13 cellular contexts compared by ENCODE assay signal in the genomic region with DNA sequence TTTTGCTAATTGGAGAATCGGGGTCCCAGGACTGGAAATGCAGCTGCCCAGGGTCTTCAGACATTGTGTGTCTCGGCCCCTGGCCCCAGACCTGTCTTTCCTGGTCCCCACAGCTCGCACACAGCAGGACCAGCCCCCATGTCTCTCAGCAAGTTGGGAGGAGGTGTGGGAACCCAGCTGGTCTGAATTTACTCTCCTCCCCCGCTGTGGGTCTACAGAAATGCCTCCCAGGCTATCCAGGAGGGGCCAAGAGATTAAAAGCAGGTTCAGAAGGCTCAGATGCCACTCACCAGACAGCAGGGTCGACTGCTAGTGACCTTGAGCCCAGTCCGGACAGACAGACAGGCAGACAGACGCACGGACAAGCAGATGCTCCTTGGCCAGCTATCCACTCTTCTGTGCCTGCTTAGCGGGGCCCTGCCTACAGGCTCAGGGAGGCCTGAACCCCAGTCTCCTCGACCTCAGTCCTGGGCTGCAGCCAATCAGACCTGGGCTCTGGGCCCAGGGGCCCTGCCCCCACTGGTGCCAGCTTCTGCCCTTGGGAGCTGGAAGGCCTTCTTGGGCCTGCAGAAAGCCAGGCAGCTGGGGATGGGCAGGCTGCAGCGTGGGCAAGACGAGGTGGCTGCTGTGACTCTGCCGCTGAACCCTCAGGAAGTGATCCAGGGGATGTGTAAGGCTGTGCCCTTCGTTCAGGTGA. TPM values are rescaled to one million over a fixed set of nuclear protein-coding genes. Genes with fewer than 3 reads are reported as not detected.
A peak's percentile ranks its signal among the peaks of the same experiment; 100 is the strongest.
DNase-seq lines count a peak whose midpoint lies in the region; ATAC-seq and TF ChIP-seq lines count a peak whose summit lies in the region.
"Had no signal": no experiment of that assay in that cellular context is flagged by ENCODE, and none has a peak within 500 bp of the region (broad histone marks: within the 10 kb centered on the region; RNA-seq: fewer than 3 reads in every experiment).

A gene with protein sequence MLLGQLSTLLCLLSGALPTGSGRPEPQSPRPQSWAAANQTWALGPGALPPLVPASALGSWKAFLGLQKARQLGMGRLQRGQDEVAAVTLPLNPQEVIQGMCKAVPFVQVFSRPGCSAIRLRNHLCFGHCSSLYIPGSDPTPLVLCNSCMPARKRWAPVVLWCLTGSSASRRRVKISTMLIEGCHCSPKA (plus strand): TSS at position 285 of the 697 bp plus-strand sequence. CDS start 85 bp downstream, at position 370.

- H3K9me3 ChIP-seq in adrenal gland (replicated peaks in 1 of 3) (no peaks in the 10 kb centered on the region), heart right ventricle (no peaks in the 10 kb centered on the region), skeletal muscle tissue (ENCODE audit: control insufficient read depth in 3 of 3, low read length in 3 of 3) (no peaks in the 10 kb centered on the region)

- no peaks in the 10 kb centered on the region for H3K9me3 Mint-ChIP-seq in activated CD8-positive, alpha-beta memory T cell treated with anti-CD3 and anti-CD28 coated beads, Interleukin-2, amount 10 ng/mL, durations not matched to agents 7 days and 5 days (ENCODE audit: low read depth)
- no peaks in the 10 kb centered on the region for H3K9me3 Mint-ChIP-seq in activated T-helper 1 cell treated with anti-CD3 and anti-CD28 coated beads, Interleukin-12 subunit alpha, Interleukin-12 subunit beta, Interleukin-2, Interleukin-4 antibody, amounts not matched to agents 30 ng/mL and 10 ng/mL and 1 ng/mL, durations not matched to agents 14 hours and 24 hours and 36 hours
- H3K9me3 Mint-ChIP-seq in osteocyte (ENCODE audit: unreplicated experiment) = no peaks in the 10 kb centered on the region
- H3K9me3 Mint-ChIP-seq: CD4-positive, alpha-beta T cell had no signal

- TF ChIP-seq POLR2A in adrenal gland (IDR thresholded peaks at IDR 0.05) = peak in 1 of 2 donors; percentile 33

- intact Hi-C loops in adrenal gland (cut with DNase I) = loop anchor here in 1 of 2 donors (10.0 kb wide), 1 partner anchor 305 kb away; no protein-coding TSS in a partner anchor
- intact Hi-C loops in heart right ventricle (cut with DNase I) = loop anchor here in 2 of 10 donors (10.0 kb wide), 1 partner anchor 85 kb away; a partner anchor contains a TSS
- intact Hi-C loops in activated T-helper 1 cell treated with anti-CD3 and anti-CD28 coated beads, Interleukin-12 subunit alpha, Interleukin-12 subunit beta, Interleukin-2, Interleukin-4 antibody, amounts not matched to agents 30 ng/mL and 10 ng/mL and 1 ng/mL, durations not matched to agents 14 hours and 24 hours and 36 hours (cut with micrococcal nuclease) = no loop called here

- no peak within 1 kb of the TSS for H3K27ac Mint-ChIP-seq in activated CD8-positive, alpha-beta memory T cell treated with anti-CD3 and anti-CD28 coated beads, Interleukin-2, amount 10 ng/mL, durations not matched to agents 7 days and 5 days
- H3K27ac Mint-ChIP-seq in activated T-helper 1 cell treated with anti-CD3 and anti-CD28 coated beads, Interleukin-12 subunit alpha, Interleukin-12 subunit beta, Interleukin-2, Interleukin-4 antibody, amounts not matched to agents 30 ng/mL and 10 ng/mL and 1 ng/mL, durations not matched to agents 14 hours and 24 hours and 36 hours = no peak within 1 kb of the TSS
- no peak within 1 kb of the TSS for H3K27ac Mint-ChIP-seq in osteocyte (ENCODE audit: unreplicated experiment)
- H3K27ac Mint-ChIP-seq: CD4-positive, alpha-beta T cell had no signal

- 36 to 53% (median 38%) methylated on average over 4 to 14 of the region's 14 CpGs for WGBS in adrenal gland, 4 donors
- 38 to 44% methylated on average over 14 of the region's 14 CpGs for WGBS in heart right ventricle, 2 donors

- no peak for TF ChIP-seq CTCF in adrenal gland (IDR thresholded peaks at IDR 0.05)
- TF ChIP-seq CTCF in heart right ventricle (IDR thresholded peaks at IDR 0.05) = no peak
- no peak for TF ChIP-seq CTCF in osteocyte (IDR thresholded peaks at IDR 0.05)

- H3K4me3 Mint-ChIP-seq in activated CD8-positive, alpha-beta memory T cell treated with anti-CD3 and anti-CD28 coated beads, Interleukin-2, amount 10 ng/mL, durations not matched to agents 7 days and 5 days = no peak within 1 kb of the TSS
- H3K4me3 Mint-ChIP-seq in activated T-helper 1 cell treated with anti-CD3 and anti-CD28 coated beads, Interleukin-12 subunit alpha, Interleukin-12 subunit beta, Interleukin-2, Interleukin-4 antibody, amounts not matched to agents 30 ng/mL and 10 ng/mL and 1 ng/mL, durations not matched to agents 14 hours and 24 hours and 36 hours = no peak within 1 kb of the TSS
- no peak within 1 kb of the TSS for H3K4me3 Mint-ChIP-seq in osteocyte (ENCODE audit: unreplicated experiment)
- H3K4me3 Mint-ChIP-seq: CD4-positive, alpha-beta T cell had no signal

- DNase-seq in NCI-H1092 (lab: John Stamatoyannopoulos, UW) (peak; percentile 31), adrenal gland (peak; percentile 72 to 83 (median 78)), heart right ventricle (peak; percentile 63 to 68), osteocyte (ENCODE audit: extremely low spot score, unreplicated experiment) (no peak), H4 (ENCODE audit: low spot score) (no peak)
- DNase-seq in activated CD8-positive, alpha-beta memory T cell treated with anti-CD3 and anti-CD28 coated beads, Interleukin-2, amount 10 ng/mL, durations not matched to agents 7 days and 5 days = no peak
- DNase-seq in activated T-helper 1 cell treated with anti-CD3 and anti-CD28 coated beads, Interleukin-12 subunit alpha, Interleukin-12 subunit beta, Interleukin-2, Interleukin-4 antibody, amounts not matched to agents 30 ng/mL and 10 ng/mL and 1 ng/mL, durations not matched to agents 14 hours and 24 hours and 36 hours (ENCODE audit: low spot score) = no peak
- DNase-seq: activated naive CD4-positive, alpha-beta T cell; CD4-positive, alpha-beta T cell; H7; NCI-H510A had no signal

- CTCF ChIA-PET in activated CD8-positive, alpha-beta memory T cell treated with anti-CD3 and anti-CD28 coated beads, Interleukin-2, amount 10 ng/mL, durations not matched to agents 7 days and 5 days (lab: Charles Lee) = interaction anchor here (1.3 to 7.6 kb wide), 4 partner anchors 7 to 126 kb away, joined by 3 to 163 read pairs (median 60); a partner anchor contains a TSS

- peaks cover 8% of the 10 kb centered on the region for H3K4me1 Mint-ChIP-seq in activated CD8-positive, alpha-beta memory T cell treated with anti-CD3 and anti-CD28 coated beads, Interleukin-2, amount 10 ng/mL, durations not matched to agents 7 days and 5 days
- peaks cover 19% of the 10 kb centered on the region for H3K4me1 Mint-ChIP-seq in activated T-helper 1 cell treated with anti-CD3 and anti-CD28 coated beads, Interleukin-12 subunit alpha, Interleukin-12 subunit beta, Interleukin-2, Interleukin-4 antibody, amounts not matched to agents 30 ng/mL and 10 ng/mL and 1 ng/mL, durations not matched to agents 14 hours and 24 hours and 36 hours (ENCODE audit: low read depth)
- H3K4me1 Mint-ChIP-seq in osteocyte (ENCODE audit: unreplicated experiment) = peaks cover 22% of the 10 kb centered on the region

- H3K27me3 ChIP-seq in adrenal gland (no peaks in the 10 kb centered on the region), heart right ventricle (no peaks in the 10 kb centered on the region), skeletal muscle tissue (ENCODE audit: control insufficient read depth in 3 of 3, insufficient read depth in 3 of 3, low read length in 3 of 3) (no peaks in the 10 kb centered on the region)

- H3K4me3 ChIP-seq in adrenal gland (no peak within 1 kb of the TSS), heart right ventricle (peak within 1 kb of the TSS in 5 of 10 donors; percentile 15 to 26 (median 17)), skeletal muscle tissue (ENCODE audit: low read length in 3 of 3) (no peak within 1 kb of the TSS)

- H3K27me3 Mint-ChIP-seq in activated CD8-positive, alpha-beta memory T cell treated with anti-CD3 and anti-CD28 coated beads, Interleukin-2, amount 10 ng/mL, durations not matched to agents 7 days and 5 days = peaks cover 4% of the 10 kb centered on the region
- H3K27me3 Mint-ChIP-seq in activated T-helper 1 cell treated with anti-CD3 and anti-CD28 coated beads, Interleukin-12 subunit alpha, Interleukin-12 subunit beta, Interleukin-2, Interleukin-4 antibody, amounts not matched to agents 30 ng/mL and 10 ng/mL and 1 ng/mL, durations not matched to agents 14 hours and 24 hours and 36 hours (ENCODE audit: insufficient read depth) = peaks cover 5% of the 10 kb centered on the region
- H3K27me3 Mint-ChIP-seq in osteocyte (ENCODE audit: unreplicated experiment) = peaks cover 2% of the 10 kb centered on the region
- H3K27me3 Mint-ChIP-seq: CD4-positive, alpha-beta T cell had no signal

- H3K9ac ChIP-seq in skeletal muscle tissue (ENCODE audit: low read depth in 1 of 3, low read length in 3 of 3) = peak within 1 kb of the TSS in 2 of 3 donors; percentile 28 to 60
- H3K9ac ChIP-seq: KMS-11 had no signal

- peaks cover 0 to 8% of the 10 kb centered on the region in 2 donors for H3K4me1 ChIP-seq in adrenal gland (replicated peaks in 1 of 2)
- H3K4me1 ChIP-seq in heart right ventricle = peaks cover 0 to 22% (median 7%) of the 10 kb centered on the region in 9 donors
- H3K4me1 ChIP-seq in skeletal muscle tissue (ENCODE audit: control insufficient read depth in 3 of 3, insufficient read depth in 3 of 3, low read length in 3 of 3) = peaks cover 3 to 17% (median 15%) of the 10 kb centered on the region in 3 donors

- peak; percentile 40 to 82 (median 70) for ATAC-seq in heart right ventricle
- no peak for ATAC-seq in activated CD8-positive, alpha-beta memory T cell treated with anti-CD3 and anti-CD28 coated beads, Interleukin-2, amount 10 ng/mL, durations not matched to agents 7 days and 5 days

- H3K27ac ChIP-seq in adrenal gland = peak within 1 kb of the TSS in 3 of 5 donors; percentile 3 to 74 (median 38)
- peak within 1 kb of the TSS; percentile 56 to 87 (median 80) for H3K27ac ChIP-seq in heart right ventricle
- no peak within 1 kb of the TSS for H3K27ac ChIP-seq in skeletal muscle tissue (ENCODE audit: low read depth, low read length)
- H3K27ac ChIP-seq: KMS-11 had no signal

- H3K36me3 ChIP-seq in adrenal gland (replicated peaks in 1 of 2) (no peaks in the 10 kb centered on the region), heart right ventricle (no peaks in the 10 kb centered on the region), skeletal muscle tissue (ENCODE audit: control insufficient read depth in 3 of 3, insufficient read depth in 3 of 3, low read length in 3 of 3) (no peaks in the 10 kb centered on the region)

- no peaks in the 10 kb centered on the region for H3K36me3 Mint-ChIP-seq in activated CD8-positive, alpha-beta memory T cell treated with anti-CD3 and anti-CD28 coated beads, Interleukin-2, amount 10 ng/mL, durations not matched to agents 7 days and 5 days
- H3K36me3 Mint-ChIP-seq in activated T-helper 1 cell treated with anti-CD3 and anti-CD28 coated beads, Interleukin-12 subunit alpha, Interleukin-12 subunit beta, Interleukin-2, Interleukin-4 antibody, amounts not matched to agents 30 ng/mL and 10 ng/mL and 1 ng/mL, durations not matched to agents 14 hours and 24 hours and 36 hours (ENCODE audit: low read depth) = no peaks in the 10 kb centered on the region
- H3K36me3 Mint-ChIP-seq in osteocyte (ENCODE audit: unreplicated experiment) = no peaks in the 10 kb centered on the region

RNA-seq across cellular contexts. Expression of the gene that starts here (rescaled TPM):
- 1 to 10 TPM in 5 of 8 donors, under 1 TPM in 3; 0.35 to 2.3 (median 1.3) TPM for total RNA-seq in adrenal gland
- under 1 TPM; 0.27 to 0.34 (median 0.32) TPM for polyA plus RNA-seq in adrenal gland
- total RNA-seq in heart right ventricle = 10 to 100 TPM in 5 of 10 donors, 1 to 10 TPM in 5; 7.3 to 14.4 (median 10.1) TPM
- polyA plus RNA-seq in heart right ventricle = 1 to 10 TPM in 1 of 2 donors, under 1 TPM in 1; 0.71 to 4.2 TPM
- not detected for total RNA-seq in skeletal muscle tissue
- total RNA-seq in activated CD8-positive, alpha-beta memory T cell treated with anti-CD3 and anti-CD28 coated beads, Interleukin-2, amount 10 ng/mL, durations not matched to agents 7 days and 5 days = under 1 TPM; 0.21 to 0.26 TPM
- total RNA-seq in activated T-helper 1 cell treated with anti-CD3 and anti-CD28 coated beads, Interleukin-12 subunit alpha, Interleukin-12 subunit beta, Interleukin-2, Interleukin-4 antibody, amounts not matched to agents 30 ng/mL and 10 ng/mL and 1 ng/mL, durations not matched to agents 14 hours and 24 hours and 36 hours = 0.10 TPM in 2 replicates
- total RNA-seq in osteocyte = not detected in 2 replicates
- total RNA-seq in H4 (2014; rRNA removed; shearing (Covaris generic)) = 0.06 TPM in 1 of 2 replicates, not detected in the other
- total RNA-seq: CD4-positive, alpha-beta T cell; H7 had no signal

Comparison
In these comparisons a context has a peak if more than half of its experiments do, and no peak if none do; other contexts are left out.
1. DNase-seq: peak in NCI-H1092 (single experiment), adrenal gland (7 of 7) and heart right ventricle (2 of 2); none in activated CD8-positive, alpha-beta memory T cell treated with anti-CD3 and anti-CD28 coated beads, Interleukin-2, amount 10 ng/mL, durations not matched to agents 7 days and 5 days (single experiment), activated T-helper 1 cell treated with anti-CD3 and anti-CD28 coated beads, Interleukin-12 subunit alpha, Interleukin-12 subunit beta, Interleukin-2, Interleukin-4 antibody, amounts not matched to agents 30 ng/mL and 10 ng/mL and 1 ng/mL, durations not matched to agents 14 hours and 24 hours and 36 hours (single experiment), osteocyte (single experiment) and H4 (single experiment).